ENCODE assay signal across 1 cellular context in genomic region chr3:55857635-55858034, GRCh38.
A peak's percentile ranks its signal among the peaks of the same experiment; 100 is the strongest.
TF ChIP-seq lines count a peak whose summit lies in the region.

No MANE protein-coding gene starts in this region.

TF ChIP-seq in H1, 55 proteins besides CTCF, POLR2A, EP300 and RAD21:
- TF ChIP-seq ATF2 (IDR thresholded peaks at IDR 0.05; ENCODE audit: low read length) = no peak
- peak; percentile 85 for TF ChIP-seq MAFK (IDR thresholded peaks at IDR 0.05; ENCODE audit: low read depth, low read length)
- TF ChIP-seq KDM5A (IDR thresholded peaks at IDR 0.05; ENCODE audit: low read length) = no peak
- no peak for TF ChIP-seq ATF3 (IDR thresholded peaks at IDR 0.05; ENCODE audit: insufficient read depth, low read depth, low read length)
